In genomic region chr10:101141622-101142532, GRCh38 we compare ENCODE assay signal across 1 cellular context.
TF ChIP-seq lines count a peak whose summit lies in the region.

No MANE protein-coding gene starts in this region.

TF ChIP-seq in HepG2, 621 proteins besides CTCF, POLR2A, EP300 and RAD21 (continued from another document and continues in another):
- TF ChIP-seq ZHX2 (IDR thresholded peaks at IDR 0.05; ENCODE audit: low read depth), result no peak
- 0 out of 2 replicates have a peak, but pooled peaks have one; percentile 29 for TF ChIP-seq ZHX2 (CRISPR knock-in tag; IDR thresholded peaks at IDR 0.05; ENCODE audit: borderline replicate concordance)
- peak; percentile 69; the same call in 1 of the 2 replicates for TF ChIP-seq KDM2A (CRISPR knock-in tag; IDR thresholded peaks at IDR 0.05; ENCODE audit: borderline replicate concordance, low read depth)
- 0 out of 2 replicates have a peak, but pooled peaks have one; percentile 42 for TF ChIP-seq TP53 (CRISPR knock-in tag; conservative IDR thresholded peaks at IDR 0.05)
- peak; percentile 51; the same call in 1 of the 2 replicates for TF ChIP-seq HNF1B (CRISPR knock-in tag; IDR thresholded peaks at IDR 0.05)
- peak; percentile 51 for TF ChIP-seq ZNF574 (CRISPR knock-in tag; IDR thresholded peaks at IDR 0.05)
- TF ChIP-seq SAP130 (CRISPR knock-in tag; IDR thresholded peaks at IDR 0.05; ENCODE audit: low read depth), result peak; percentile 40; the same call in 1 of the 2 replicates
- peak; percentile 43; the same call in 1 of the 2 replicates for TF ChIP-seq ZFY (CRISPR knock-in tag; IDR thresholded peaks at IDR 0.05)
- TF ChIP-seq XRCC5 (optimal IDR thresholded peaks at IDR 0.05; ENCODE audit: low read length), result peak; percentile 86
- 0 out of 2 replicates have a peak, but pooled peaks have one; percentile 34 for TF ChIP-seq ZNF503 (CRISPR knock-in tag; IDR thresholded peaks at IDR 0.05)
- TF ChIP-seq ZNF263 (CRISPR knock-in tag; IDR thresholded peaks at IDR 0.05), result 0 out of 2 replicates have a peak, but pooled peaks have one; percentile 27
- TF ChIP-seq KDM6A (CRISPR knock-in tag; IDR thresholded peaks at IDR 0.05; ENCODE audit: low read depth), result no peak
- TF ChIP-seq ARNT2 (CRISPR knock-in tag; IDR thresholded peaks at IDR 0.05; ENCODE audit: low read depth), result no peak
- TF ChIP-seq ZFX (CRISPR knock-in tag; IDR thresholded peaks at IDR 0.05; ENCODE audit: low read depth), result 0 out of 2 replicates have a peak, but pooled peaks have one; percentile 28
- TF ChIP-seq EHMT2 (IDR thresholded peaks at IDR 0.05; ENCODE audit: borderline replicate concordance, low read depth, low read length), result no peak
- no peak for TF ChIP-seq ZEB1 (IDR thresholded peaks at IDR 0.05; ENCODE audit: insufficient replicate concordance, low read depth)
- TF ChIP-seq ZNF274 (CRISPR knock-in tag; IDR thresholded peaks at IDR 0.05), result 0 out of 2 replicates have a peak, but pooled peaks have one; percentile 62
- 0 out of 2 replicates have a peak, but pooled peaks have one; percentile 14 for TF ChIP-seq FOXA3 (CRISPR knock-in tag; IDR thresholded peaks at IDR 0.05)
- TF ChIP-seq MIER3 (CRISPR knock-in tag; IDR thresholded peaks at IDR 0.05; ENCODE audit: borderline replicate concordance), result peak; percentile 50; the same call in 1 of the 2 replicates
- no peak for TF ChIP-seq PRDM4 (CRISPR knock-in tag; IDR thresholded peaks at IDR 0.05; ENCODE audit: borderline replicate concordance)
- TF ChIP-seq RFXAP (CRISPR knock-in tag; IDR thresholded peaks at IDR 0.05; ENCODE audit: borderline replicate concordance), result 0 out of 2 replicates have a peak, but pooled peaks have one; percentile 35
- TF ChIP-seq SMC3 (IDR thresholded peaks at IDR 0.05; ENCODE audit: low read length), result peak; percentile 73
- 0 out of 2 replicates have a peak, but pooled peaks have one; percentile 17 for TF ChIP-seq FOXP4 (CRISPR knock-in tag; IDR thresholded peaks at IDR 0.05)
- peak; percentile 24; the same call in 1 of the 2 replicates for TF ChIP-seq MED1 (CRISPR knock-in tag; IDR thresholded peaks at IDR 0.05)
- 0 out of 2 replicates have a peak, but pooled peaks have one; percentile 16 for TF ChIP-seq ONECUT2 (CRISPR knock-in tag; IDR thresholded peaks at IDR 0.05)
- peak; percentile 64 for TF ChIP-seq ZNF501 (CRISPR knock-in tag; IDR thresholded peaks at IDR 0.05)
- 0 out of 2 replicates have a peak, but pooled peaks have one; percentile 34 for TF ChIP-seq ZNF337 (CRISPR knock-in tag; IDR thresholded peaks at IDR 0.05; ENCODE audit: borderline replicate concordance, low read depth)
- TF ChIP-seq HMGXB4 (CRISPR knock-in tag; IDR thresholded peaks at IDR 0.05; ENCODE audit: borderline replicate concordance in 1 of 2, low read depth in 1 of 2), result peak; percentile 47 to 69; a peak in 3 of 4 replicates
- no peak for TF ChIP-seq ZNF18 (CRISPR knock-in tag; IDR thresholded peaks at IDR 0.05; ENCODE audit: insufficient replicate concordance)
- TF ChIP-seq IKZF5 (CRISPR knock-in tag; IDR thresholded peaks at IDR 0.05), result 0 out of 2 replicates have a peak, but pooled peaks have one; percentile 26
- TF ChIP-seq NFKB2 (CRISPR knock-in tag; IDR thresholded peaks at IDR 0.05; ENCODE audit: borderline replicate concordance), result 0 out of 2 replicates have a peak, but pooled peaks have one; percentile 31
